ENCODE assay signal across 1 cellular context in the genomic region with DNA sequence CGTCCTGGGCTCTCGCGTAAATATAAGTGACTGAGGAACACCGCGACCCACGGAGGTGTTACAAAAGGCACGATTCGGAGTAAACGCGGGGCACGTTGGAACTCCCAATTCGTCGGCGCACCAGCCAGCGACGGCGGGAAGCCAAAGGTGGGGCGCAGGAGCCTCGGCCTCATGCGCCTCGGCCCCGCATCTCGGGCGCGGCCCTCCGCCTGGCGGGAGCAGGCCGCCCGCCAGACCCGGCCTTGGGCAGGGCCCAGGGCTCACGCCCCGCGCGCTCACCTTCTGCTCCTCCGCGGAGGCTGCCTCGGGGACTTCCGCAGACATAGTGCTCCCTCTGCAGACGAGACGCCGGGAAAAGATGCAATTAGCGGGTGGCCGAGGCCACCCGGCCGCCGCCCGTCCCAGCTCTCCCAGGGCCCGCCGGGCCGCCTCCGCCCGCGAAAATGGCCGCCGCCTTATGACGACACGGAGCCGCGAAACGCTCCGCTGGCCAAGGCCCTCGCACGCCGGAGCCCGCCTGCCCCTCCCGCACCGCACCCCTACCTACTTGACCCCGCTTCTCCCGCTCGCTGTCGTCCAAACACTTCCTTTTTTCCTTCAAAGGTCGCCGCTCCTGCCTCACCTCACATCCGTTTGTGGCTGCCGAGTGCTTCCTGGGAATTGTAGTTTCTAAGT.
TF ChIP-seq lines count a peak whose summit lies in the region.

A gene with protein sequence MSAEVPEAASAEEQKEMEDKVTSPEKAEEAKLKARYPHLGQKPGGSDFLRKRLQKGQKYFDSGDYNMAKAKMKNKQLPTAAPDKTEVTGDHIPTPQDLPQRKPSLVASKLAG (minus strand): TSS at position 462 of the 675 bp plus-strand sequence. CDS start 138 bp downstream, at position 324.

TF ChIP-seq in IMR-90, 13 proteins besides CTCF, POLR2A, EP300 and RAD21 (continued from another document):
- TF ChIP-seq CEBPB (IDR thresholded peaks at IDR 0.05; ENCODE audit: low read depth, low read length) (0 out of 2 replicates have a peak, but pooled peaks have one; percentile 17), SMC3 (IDR thresholded peaks at IDR 0.05; ENCODE audit: low read depth, low read length) (0 out of 2 replicates have a peak, but pooled peaks have one; percentile 4), FOS (IDR thresholded peaks at IDR 0.05; ENCODE audit: low read depth, low read length) (no peak), BHLHE40 (IDR thresholded peaks at IDR 0.05; ENCODE audit: low read depth, low read length) (0 out of 2 replicates have a peak, but pooled peaks have one; percentile 26)
